28 cellular contexts compared by ENCODE assay signal in genomic region chr5:67061511-67061910, GRCh38.
"Had no signal": no experiment of that assay in that cellular context is flagged by ENCODE, and none has a peak within 500 bp of the region (broad histone marks: within the 10 kb centered on the region; RNA-seq: fewer than 3 reads in every experiment).

No MANE protein-coding gene starts in this region.

- H3K4me3 Mint-ChIP-seq: activated CD8-positive, alpha-beta T cell treated with anti-CD3 and anti-CD28 coated beads for 36 hours; activated naive CD8-positive, alpha-beta T cell treated with anti-CD3 and anti-CD28 coated beads, Interleukin-2, amount 10 ng/mL, durations not matched to agents 7 days and 5 days; brain; effector memory CD8-positive, alpha-beta T cell; mesothelial cell of epicardium; naive thymus-derived CD4-positive, alpha-beta T cell; stimulated activated naive B cell treated with anti-CD40 and anti-IgM and Interleukin-4, amounts not matched to agents 10 μg/mL and 1 μg/mL and 100 μg/mL, for 72 hours; WTC11 had no signal

- H3K9me3 ChIP-seq: ascending aorta, gastroesophageal sphincter, pancreas, psoas muscle, right atrium auricular region, stomach, tibial artery had no signal

- FAIRE-seq: kidney, pancreas had no signal

- H3K4me3 ChIP-seq: ascending aorta, gastroesophageal sphincter, pancreas, psoas muscle, right atrium auricular region, stomach, tibial artery had no signal

- H3K36me3 ChIP-seq: ascending aorta, pancreas, tibial artery had no signal

- DNase-seq: activated CD4-positive, alpha-beta T cell treated with anti-CD3 and anti-CD28 coated beads for 1 hour; activated CD4-positive, alpha-beta T cell treated with anti-CD3 and anti-CD28 coated beads, Interleukin-2, amount 50 U/mL, for 1 hour; activated CD8-positive, alpha-beta T cell treated with anti-CD3 and anti-CD28 coated beads for 36 hours; activated naive CD4-positive, alpha-beta T cell treated with Interleukin-2 at 50 U/mL for 16 hours; activated naive CD8-positive, alpha-beta T cell treated with anti-CD3 and anti-CD28 coated beads, Interleukin-2, amount 10 ng/mL, durations not matched to agents 7 days and 5 days; activated T-cell treated with anti-CD3 and anti-CD28 coated beads, Interleukin-2, amount 50 U/mL, for 48 hours; caudate nucleus; cortex of kidney; effector memory CD8-positive, alpha-beta T cell; head of caudate nucleus; hippocampal formation; kidney; left colon; naive thymus-derived CD4-positive, alpha-beta T cell; pancreas; psoas muscle; stimulated activated CD4-positive, alpha-beta T cell treated with anti-CD3 and anti-CD28 coated beads, Interleukin-15, amount 100 ng/mL, for 24 hours; stimulated activated CD4-positive, alpha-beta T cell treated with anti-CD3 and anti-CD28 coated beads, Interleukin-2, amount 100 ng/mL, for 24 hours; stimulated activated naive B cell treated with anti-CD40 and anti-IgM and Interleukin-4, amounts not matched to agents 10 μg/mL and 1 μg/mL and 100 μg/mL, for 72 hours; stomach; T-helper 2 cell; tibial artery had no signal

- H3K27ac Mint-ChIP-seq: activated CD8-positive, alpha-beta T cell treated with anti-CD3 and anti-CD28 coated beads for 36 hours; activated naive CD8-positive, alpha-beta T cell treated with anti-CD3 and anti-CD28 coated beads, Interleukin-2, amount 10 ng/mL, durations not matched to agents 7 days and 5 days; brain; effector memory CD8-positive, alpha-beta T cell; mesothelial cell of epicardium; naive thymus-derived CD4-positive, alpha-beta T cell; stimulated activated naive B cell treated with anti-CD40 and anti-IgM and Interleukin-4, amounts not matched to agents 10 μg/mL and 1 μg/mL and 100 μg/mL, for 72 hours; WTC11 had no signal

- H3K36me3 Mint-ChIP-seq: brain, mesothelial cell of epicardium, WTC11 had no signal

- H3K27me3 Mint-ChIP-seq: activated CD8-positive, alpha-beta T cell treated with anti-CD3 and anti-CD28 coated beads for 36 hours; activated naive CD8-positive, alpha-beta T cell treated with anti-CD3 and anti-CD28 coated beads, Interleukin-2, amount 10 ng/mL, durations not matched to agents 7 days and 5 days; brain; effector memory CD8-positive, alpha-beta T cell; naive thymus-derived CD4-positive, alpha-beta T cell; stimulated activated naive B cell treated with anti-CD40 and anti-IgM and Interleukin-4, amounts not matched to agents 10 μg/mL and 1 μg/mL and 100 μg/mL, for 72 hours had no signal

- H3K4me1 Mint-ChIP-seq: stimulated activated naive B cell treated with anti-CD40 and anti-IgM and Interleukin-4, amounts not matched to agents 10 μg/mL and 1 μg/mL and 100 μg/mL, for 72 hours had no signal

- ATAC-seq: activated CD8-positive, alpha-beta T cell treated with anti-CD3 and anti-CD28 coated beads for 36 hours; effector memory CD8-positive, alpha-beta T cell; gastroesophageal sphincter; left colon; naive thymus-derived CD4-positive, alpha-beta T cell; psoas muscle; stimulated activated naive B cell treated with anti-CD40 and anti-IgM and Interleukin-4, amounts not matched to agents 10 μg/mL and 1 μg/mL and 100 μg/mL, for 72 hours; WTC11 had no signal

- H3K27me3 ChIP-seq: ascending aorta, gastroesophageal sphincter, pancreas, right atrium auricular region, stomach, tibial artery had no signal

- H3K27ac ChIP-seq: ascending aorta, gastroesophageal sphincter, pancreas, psoas muscle, stomach, tibial artery had no signal

- H3K9me3 Mint-ChIP-seq: activated CD8-positive, alpha-beta T cell treated with anti-CD3 and anti-CD28 coated beads for 36 hours; activated naive CD8-positive, alpha-beta T cell treated with anti-CD3 and anti-CD28 coated beads, Interleukin-2, amount 10 ng/mL, durations not matched to agents 7 days and 5 days; brain; effector memory CD8-positive, alpha-beta T cell; mesothelial cell of epicardium; WTC11 had no signal
